Comparison of ENCODE assay signal across 18 cellular contexts in the genomic region with DNA sequence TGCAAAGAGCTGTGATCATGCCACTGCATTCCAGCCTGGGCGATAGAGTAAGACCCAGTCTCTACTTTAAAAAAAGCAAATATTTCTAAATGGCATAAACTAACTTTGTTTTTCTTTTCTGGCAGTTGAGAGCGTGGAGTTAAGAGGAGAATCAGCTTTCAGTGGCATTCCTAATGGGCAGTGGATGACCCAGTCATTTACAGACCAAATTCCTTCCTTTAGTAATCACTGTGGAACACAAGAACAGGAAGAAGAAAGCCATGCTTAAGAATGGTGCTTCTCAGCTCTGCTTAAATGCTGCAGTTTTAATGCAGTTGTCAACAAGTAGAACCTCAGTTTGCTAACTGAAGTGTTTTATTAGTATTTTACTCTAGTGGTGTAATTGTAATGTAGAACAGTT. TPM values are rescaled to one million over a fixed set of nuclear protein-coding genes. Genes with fewer than 3 reads are reported as not detected.
DNase-seq lines count a peak whose midpoint lies in the region; ATAC-seq and TF ChIP-seq lines count a peak whose summit lies in the region.
"Had no signal": no experiment of that assay in that cellular context is flagged by ENCODE, and none has a peak within 500 bp of the region (broad histone marks: within the 10 kb centered on the region; RNA-seq: fewer than 3 reads in every experiment).

No MANE protein-coding gene starts in this region.

- H3K9me3 ChIP-seq in adipocyte (ENCODE audit: control insufficient read depth, low read length) = no peaks in the 10 kb centered on the region
- H3K9me3 ChIP-seq in body of pancreas = no peaks in the 10 kb centered on the region
- H3K9me3 ChIP-seq: esophagus squamous epithelium, heart right ventricle, mucosa of descending colon, ovary had no signal

- no peak for ATAC-seq in stimulated activated naive CD8-positive, alpha-beta T cell treated with anti-CD3 and anti-CD28 coated beads, Interleukin-15, amount 100 ng/mL, for 72 hours
- ATAC-seq in stimulated activated naive CD8-positive, alpha-beta T cell treated with anti-CD3 and anti-CD28 coated beads, Interleukin-15, Interleukin-2, amounts not matched to agents 100 U/mL and 50 U/mL, for 24 hours = no peak
- no peak for ATAC-seq in body of pancreas
- ATAC-seq: GM23338, heart right ventricle, mucosa of descending colon had no signal

- H3K27ac ChIP-seq in body of pancreas = no peak overlapping the region
- H3K27ac ChIP-seq: esophagus squamous epithelium, heart right ventricle, ovary had no signal

- intact Hi-C loops in body of pancreas (cut with DNase I) = no loop called here

- H3K9ac ChIP-seq in adipocyte (ENCODE audit: low read length) = no peak overlapping the region

- H3K4me1 ChIP-seq in adipocyte (ENCODE audit: control insufficient read depth, insufficient read depth, low read length) (peaks cover 2% of the 10 kb centered on the region), body of pancreas (no peaks in the 10 kb centered on the region)
- H3K4me1 ChIP-seq: esophagus squamous epithelium, heart right ventricle had no signal

- 95 to 97% methylated on average over 2 of the region's 2 CpGs for WGBS in body of pancreas, 2 donors

- peak overlapping the region; percentile 40 to 84 for H3K27ac Mint-ChIP-seq in stimulated activated naive CD8-positive, alpha-beta T cell treated with anti-CD3 and anti-CD28 coated beads, Interleukin-15, amount 100 ng/mL, for 72 hours
- H3K27ac Mint-ChIP-seq: GM23338; T-helper 1 cell treated with Interleukin-12 subunit alpha and Interleukin-12 subunit beta and Interleukin-4 antibody, amounts not matched to agents 30 μg/mL and 1 μg/mL, for 36 hours had no signal

- no peak overlapping the region for H3K4me3 ChIP-seq in adipocyte (ENCODE audit: low read length)
- no peak overlapping the region for H3K4me3 ChIP-seq in body of pancreas
- H3K4me3 ChIP-seq: esophagus squamous epithelium, GM23338, heart right ventricle, mucosa of descending colon, ovary had no signal

- no peak for DNase-seq in stimulated activated naive CD8-positive, alpha-beta T cell treated with anti-CD3 and anti-CD28 coated beads, Interleukin-15, amount 100 ng/mL, for 72 hours
- DNase-seq in stimulated activated naive CD8-positive, alpha-beta T cell treated with anti-CD3 and anti-CD28 coated beads, Interleukin-15, Interleukin-2, amounts not matched to agents 100 U/mL and 50 U/mL, for 24 hours = no peak
- DNase-seq in adipocyte (ENCODE audit: low read depth) (peak; percentile 81), iPS DF 4.7 (ENCODE audit: extremely low read depth, low spot score) (peak; percentile 46), stromal cell of bone marrow (ENCODE audit: low read depth) (peak; percentile 57), body of pancreas (no peak), NCI-H526 (lab: John Stamatoyannopoulos, UW) (no peak)
- DNase-seq in stimulated activated naive CD4-positive, alpha-beta T cell treated with Interleukin-2 at 50 U/mL for 16 hours (lab: John Stamatoyannopoulos, UW) = no peak
- DNase-seq: anterior cingulate cortex; esophagus squamous epithelium; heart right ventricle; KBM-7; mucosa of descending colon; NCI-H1105; ovary; stimulated activated naive CD4-positive, alpha-beta T cell had no signal

- H3K4me3 Mint-ChIP-seq in stimulated activated naive CD8-positive, alpha-beta T cell treated with anti-CD3 and anti-CD28 coated beads, Interleukin-15, amount 100 ng/mL, for 72 hours = no peak overlapping the region
- H3K4me3 Mint-ChIP-seq: GM23338; T-helper 1 cell treated with Interleukin-12 subunit alpha and Interleukin-12 subunit beta and Interleukin-4 antibody, amounts not matched to agents 30 μg/mL and 1 μg/mL, for 36 hours had no signal

- H3K27me3 ChIP-seq in adipocyte (replicated peaks; ENCODE audit: control insufficient read depth, insufficient read depth, low read length) (no peaks in the 10 kb centered on the region), body of pancreas (no peaks in the 10 kb centered on the region)
- H3K27me3 ChIP-seq: esophagus squamous epithelium, heart right ventricle, ovary had no signal

- no peak for TF ChIP-seq POLR2A in body of pancreas (IDR thresholded peaks at IDR 0.05)

- H3K27me3 Mint-ChIP-seq in stimulated activated naive CD8-positive, alpha-beta T cell treated with anti-CD3 and anti-CD28 coated beads, Interleukin-15, amount 100 ng/mL, for 72 hours = no peaks in the 10 kb centered on the region

- no peak for TF ChIP-seq CTCF in body of pancreas (IDR thresholded peaks at IDR 0.05)

- H3K9me3 Mint-ChIP-seq in stimulated activated naive CD8-positive, alpha-beta T cell treated with anti-CD3 and anti-CD28 coated beads, Interleukin-15, amount 100 ng/mL, for 72 hours = no peaks in the 10 kb centered on the region
- H3K9me3 Mint-ChIP-seq: GM23338; T-helper 1 cell treated with Interleukin-12 subunit alpha and Interleukin-12 subunit beta and Interleukin-4 antibody, amounts not matched to agents 30 μg/mL and 1 μg/mL, for 36 hours had no signal

- H3K4me1 Mint-ChIP-seq in stimulated activated naive CD8-positive, alpha-beta T cell treated with anti-CD3 and anti-CD28 coated beads, Interleukin-15, amount 100 ng/mL, for 72 hours = no peaks in the 10 kb centered on the region
- H3K4me1 Mint-ChIP-seq: GM23338 had no signal

- peaks cover 85% of the 10 kb centered on the region for H3K36me3 ChIP-seq in adipocyte (ENCODE audit: control insufficient read depth, insufficient read depth, low read length, severe bottlenecking)
- peaks cover 0 to 42% of the 10 kb centered on the region in 2 donors for H3K36me3 ChIP-seq in body of pancreas (replicated peaks in 1 of 2; ENCODE audit: insufficient read depth in 1 of 2, low read depth in 2 of 2)
- H3K36me3 ChIP-seq: ovary had no signal

RNA-seq across cellular contexts. Expression of a gene that starts 21.2 kb away (rescaled TPM):
- total RNA-seq in body of pancreas = 10 to 100 TPM; 13.2 to 17.5 TPM

RNA-seq across cellular contexts. Expression of a gene that starts 56.6 kb away (rescaled TPM):
- 100 to 1,000 TPM; 216 to 628 TPM for total RNA-seq in body of pancreas

Comparison
In these comparisons a context has a peak if more than half of its experiments do, and no peak if none do; other contexts are left out.
1. DNase-seq: peak in adipocyte (single experiment), iPS DF 4.7 (single experiment) and stromal cell of bone marrow (single experiment); none in stimulated activated naive CD8-positive, alpha-beta T cell treated with anti-CD3 and anti-CD28 coated beads, Interleukin-15, amount 100 ng/mL, for 72 hours (0 of 2), stimulated activated naive CD8-positive, alpha-beta T cell treated with anti-CD3 and anti-CD28 coated beads, Interleukin-15, Interleukin-2, amounts not matched to agents 100 U/mL and 50 U/mL, for 24 hours (single experiment), body of pancreas (0 of 4), stimulated activated naive CD4-positive, alpha-beta T cell treated with Interleukin-2 at 50 U/mL for 16 hours (single experiment) and NCI-H526 (0 of 2).